2 cellular contexts compared by ENCODE assay signal in the genomic region with DNA sequence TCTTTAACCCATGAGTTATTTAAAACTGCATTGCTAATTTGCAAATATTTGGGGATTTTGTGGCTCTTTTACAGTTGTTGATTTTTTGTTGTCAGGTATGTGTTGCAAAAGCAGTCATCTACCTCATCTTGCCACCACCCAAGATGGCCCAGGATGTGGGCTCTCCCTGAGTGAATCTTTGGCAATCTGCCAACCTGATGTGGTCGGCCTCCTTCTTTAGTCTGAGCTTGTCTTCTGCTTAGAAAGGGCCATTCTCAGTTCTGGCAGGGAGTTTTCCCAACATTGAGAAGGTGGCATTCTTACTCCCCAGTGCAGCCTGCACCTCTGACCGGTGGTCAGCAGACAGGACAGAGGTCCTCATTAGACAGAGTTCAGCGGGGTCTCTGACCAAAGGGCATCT.
TF ChIP-seq lines count a peak whose summit lies in the region.
"Not testable (repeated sequence)": the region's sequence is repeated elsewhere in the genome, so short reads cannot be mapped to it uniquely, and the experiment has no call there.

No MANE protein-coding gene starts in this region.

TF ChIP-seq in K562, 482 proteins besides CTCF, POLR2A, EP300 and RAD21:
- TF ChIP-seq NFIX (CRISPR knock-in tag; IDR thresholded peaks at IDR 0.05; ENCODE audit: low read depth) = peak; percentile 89
- TF ChIP-seq NFIC (IDR thresholded peaks at IDR 0.05) = peak; percentile 95

TF ChIP-seq in HepG2, 621 proteins besides CTCF, POLR2A, EP300 and RAD21:
- peak; percentile 63; the same call in 1 of the 2 replicates for TF ChIP-seq LCORL (IDR thresholded peaks at IDR 0.05)
- TF ChIP-seq LCORL (CRISPR knock-in tag; IDR thresholded peaks at IDR 0.05) = not testable (repeated sequence)
TF ChIP-seq in HepG2: peak in this region for 1; not testable (repeated sequence) for 620.
